Comparison of ENCODE assay signal across 7 cellular contexts in genomic region chr10:17742918-17743317, GRCh38.
A peak's percentile ranks its signal among the peaks of the same experiment; 100 is the strongest.
DNase-seq lines count a peak whose midpoint lies in the region; ATAC-seq and TF ChIP-seq lines count a peak whose summit lies in the region.

No MANE protein-coding gene starts in this region.

- H3K27me3 Mint-ChIP-seq in memory B cell: no peaks in the 10 kb centered on the region

- ATAC-seq in memory B cell (ENCODE audit: low read depth) (peak; percentile 35), GM21786 (IDR thresholded peaks at IDR 0.05; ENCODE audit: unreplicated experiment) (no peak)

- H3K27ac ChIP-seq in KOPT-K1 (ENCODE audit: low read depth, low read length, poor library complexity, severe bottlenecking) (peak overlapping the region; percentile 84), coronary artery (no peak overlapping the region)

- TF ChIP-seq CTCF in GM12865 (IDR thresholded peaks at IDR 0.05; ENCODE audit: insufficient read depth, low read depth, low read length, missing control alignments) (peak; percentile 80), coronary artery (IDR thresholded peaks at IDR 0.05) (peak; percentile 89)

- H3K4me3 ChIP-seq in GM12865 (ENCODE audit: low read depth, low read length): peak overlapping the region; percentile 29
- peak overlapping the region; percentile 46 for H3K4me3 ChIP-seq in coronary artery

- H3K9me3 Mint-ChIP-seq in memory B cell: no peaks in the 10 kb centered on the region

- H3K36me3 ChIP-seq in KOPT-K1 (ENCODE audit: insufficient read depth, low read length): no peaks in the 10 kb centered on the region

- H3K9me3 ChIP-seq in KOPT-K1 (ENCODE audit: insufficient read depth, low read length, poor library complexity, severe bottlenecking): no peaks in the 10 kb centered on the region

- H3K36me3 Mint-ChIP-seq in memory B cell: no peaks in the 10 kb centered on the region

- no peak overlapping the region for H3K27ac Mint-ChIP-seq in memory B cell

- peak; percentile 66 for DNase-seq in GM12865 (ENCODE audit: low read depth)
- DNase-seq in activated CD4-positive, alpha-beta T cell treated with anti-CD3 and anti-CD28 coated beads for 24 hours (ENCODE audit: low read depth in 2 of 2): peak; percentile 61 to 64
- DNase-seq in coronary artery (ENCODE audit: low spot score): no peak
- peak; percentile 58 to 62 for DNase-seq in memory B cell (ENCODE audit: low spot score in 2 of 2)
- DNase-seq in stimulated activated CD8-positive, alpha-beta memory T cell treated with anti-CD3 and anti-CD28 coated beads, Interleukin-15, amount 100 ng/mL, for 48 hours (ENCODE audit: low read depth in 2 of 2): peak; percentile 28 to 38

- no peak overlapping the region for H3K4me3 Mint-ChIP-seq in memory B cell

- H3K4me1 Mint-ChIP-seq in memory B cell: no peaks in the 10 kb centered on the region
